1 cellular context compared by ENCODE assay signal in the genomic region with DNA sequence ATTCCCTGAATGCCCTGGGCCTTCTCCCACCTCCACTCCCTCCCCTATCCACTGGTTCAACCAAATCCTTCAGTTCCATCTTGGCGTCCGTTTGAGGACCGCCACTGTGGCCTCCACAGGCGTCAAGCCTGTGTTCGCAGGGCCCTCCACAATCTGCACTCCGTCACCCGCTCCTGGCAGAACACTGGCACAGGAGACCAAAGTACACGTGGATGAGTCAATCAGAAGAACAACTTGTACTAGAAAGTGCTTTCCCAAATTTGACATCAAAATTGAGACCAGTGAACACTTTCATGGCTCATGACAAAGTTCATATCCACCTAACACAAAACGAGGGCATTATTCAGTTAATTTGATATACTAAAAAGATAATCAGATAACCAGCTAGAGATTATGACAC.
TF ChIP-seq lines count a peak whose summit lies in the region.

No MANE protein-coding gene starts in this region.

TF ChIP-seq in liver, 16 proteins besides CTCF, POLR2A, EP300 and RAD21 (continued from another document):
- TF ChIP-seq, protein P1, sequence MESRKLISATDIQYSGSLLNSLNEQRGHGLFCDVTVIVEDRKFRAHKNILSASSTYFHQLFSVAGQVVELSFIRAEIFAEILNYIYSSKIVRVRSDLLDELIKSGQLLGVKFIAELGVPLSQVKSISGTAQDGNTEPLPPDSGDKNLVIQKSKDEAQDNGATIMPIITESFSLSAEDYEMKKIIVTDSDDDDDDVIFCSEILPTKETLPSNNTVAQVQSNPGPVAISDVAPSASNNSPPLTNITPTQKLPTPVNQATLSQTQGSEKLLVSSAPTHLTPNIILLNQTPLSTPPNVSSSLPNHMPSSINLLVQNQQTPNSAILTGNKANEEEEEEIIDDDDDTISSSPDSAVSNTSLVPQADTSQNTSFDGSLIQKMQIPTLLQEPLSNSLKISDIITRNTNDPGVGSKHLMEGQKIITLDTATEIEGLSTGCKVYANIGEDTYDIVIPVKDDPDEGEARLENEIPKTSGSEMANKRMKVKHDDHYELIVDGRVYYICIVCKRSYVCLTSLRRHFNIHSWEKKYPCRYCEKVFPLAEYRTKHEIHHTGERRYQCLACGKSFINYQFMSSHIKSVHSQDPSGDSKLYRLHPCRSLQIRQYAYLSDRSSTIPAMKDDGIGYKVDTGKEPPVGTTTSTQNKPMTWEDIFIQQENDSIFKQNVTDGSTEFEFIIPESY (IDR thresholded peaks at IDR 0.05) = peak; percentile 91
- peak; percentile 80 for TF ChIP-seq HNF4G (IDR thresholded peaks at IDR 0.05)
- TF ChIP-seq, protein P2, sequence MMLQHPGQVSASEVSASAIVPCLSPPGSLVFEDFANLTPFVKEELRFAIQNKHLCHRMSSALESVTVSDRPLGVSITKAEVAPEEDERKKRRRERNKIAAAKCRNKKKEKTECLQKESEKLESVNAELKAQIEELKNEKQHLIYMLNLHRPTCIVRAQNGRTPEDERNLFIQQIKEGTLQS (IDR thresholded peaks at IDR 0.05) = peak; percentile 80
- peak; percentile 98 for TF ChIP-seq SP1 (IDR thresholded peaks at IDR 0.05)
- TF ChIP-seq NR2F2 (IDR thresholded peaks at IDR 0.05) = no peak
- TF ChIP-seq FOXA2 (IDR thresholded peaks at IDR 0.05) = peak; percentile 21
- no peak for TF ChIP-seq FOXA1 (IDR thresholded peaks at IDR 0.05)
- TF ChIP-seq GABPA (IDR thresholded peaks at IDR 0.05 in 1 of 2, conservative IDR thresholded peaks at IDR 0.05 in 1 of 2) = peak in 1 of 2 donors; percentile 61
